ENCODE assay signal across 13 cellular contexts in the genomic region with DNA sequence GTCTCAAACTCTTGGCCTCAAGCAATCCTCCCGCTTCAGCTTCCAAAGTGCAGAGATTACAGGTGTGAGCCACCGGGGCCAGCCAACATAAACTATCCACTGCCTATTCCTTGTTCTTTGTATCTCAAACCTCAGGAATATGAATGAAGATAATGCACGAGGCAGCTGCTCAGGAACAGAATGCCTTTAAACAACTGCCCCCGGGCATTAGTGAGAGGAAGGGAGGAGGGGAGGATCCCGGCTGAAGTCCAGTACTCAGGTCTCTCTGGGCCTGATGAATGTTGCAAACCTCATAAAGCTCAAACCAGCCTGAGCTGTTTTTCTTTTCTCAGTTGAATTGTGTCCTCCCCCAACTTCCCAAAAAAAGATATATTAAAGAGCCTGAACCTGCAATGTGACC.
"Had no signal": no experiment of that assay in that cellular context is flagged by ENCODE, and none has a peak within 500 bp of the region (broad histone marks: within the 10 kb centered on the region; RNA-seq: fewer than 3 reads in every experiment).

No MANE protein-coding gene starts in this region.

- FAIRE-seq: frontal cortex, keratinocyte had no signal

- H3K27ac ChIP-seq: body of pancreas, heart right ventricle, testis had no signal

- H3K9me3 ChIP-seq: testis had no signal

- H3K4me3 ChIP-seq: body of pancreas, heart right ventricle, testis had no signal

- H3K27me3 ChIP-seq: testis had no signal

- DNase-seq: activated CD4-positive, CD25-positive, alpha-beta regulatory T cell; body of pancreas; central memory CD4-positive, alpha-beta T cell; cortex of kidney; effector memory CD4-positive, alpha-beta T cell; heart right ventricle; left ventricle myocardium superior; mesenchymal stem cell; stimulated activated CD4-positive, alpha-beta T cell treated with anti-CD3 and anti-CD28 coated beads, Interleukin-15, amount 100 ng/mL, for 24 hours; stimulated activated CD4-positive, alpha-beta T cell treated with anti-CD3 and anti-CD28 coated beads, Interleukin-4, amount 100 ng/mL, for 24 hours; testis had no signal

- H3K4me1 ChIP-seq: body of pancreas, heart right ventricle, testis had no signal

- H3K36me3 ChIP-seq: heart right ventricle had no signal
